8 cellular contexts compared by ENCODE assay signal in genomic region chr2:198994678-198995077, GRCh38.
"Had no signal": no experiment of that assay in that cellular context is flagged by ENCODE, and none has a peak within 500 bp of the region (broad histone marks: within the 10 kb centered on the region; RNA-seq: fewer than 3 reads in every experiment).

No MANE protein-coding gene starts in this region.

- DNase-seq: GDM1, GF-D8 had no signal

- ATAC-seq: GM12878 had no signal

- FAIRE-seq: G401.6, GM12878, GM12891, GM12892, GM18507, GM19239 had no signal

- H3K4me3 ChIP-seq: GM12878 had no signal
